ENCODE assay signal across 22 cellular contexts in the genomic region with DNA sequence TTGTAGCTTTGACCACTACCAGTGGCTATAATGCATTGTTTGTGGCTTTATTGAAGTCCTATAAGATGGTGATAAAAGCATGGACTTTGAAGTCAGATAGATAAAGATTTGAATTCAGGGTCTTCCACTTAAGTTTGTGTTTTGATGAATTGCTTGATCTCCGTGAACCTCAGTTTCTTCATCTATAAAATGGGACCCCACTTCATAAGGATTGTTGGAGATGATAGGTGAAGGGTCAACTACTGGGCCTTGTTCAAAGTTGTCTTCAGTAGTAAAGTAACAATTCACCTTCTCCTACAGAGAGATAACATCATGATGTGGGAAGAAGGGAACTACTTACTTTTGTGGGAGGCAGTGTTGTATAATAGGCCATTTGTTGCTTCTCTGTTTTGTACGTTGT.
"Had no signal": no experiment of that assay in that cellular context is flagged by ENCODE, and none has a peak within 500 bp of the region (broad histone marks: within the 10 kb centered on the region; RNA-seq: fewer than 3 reads in every experiment).

No MANE protein-coding gene starts in this region.

- DNase-seq: activated CD4-positive, CD25-positive, alpha-beta regulatory T cell treated with anti-CD3 and anti-CD28 coated beads, Interleukin-2, amount 50 U/mL, for 72 hours; activated gamma-delta T cell treated with Interleukin-2 at 50 U/mL for 16 hours; activated T-cell treated with anti-CD3 and anti-CD28 coated beads, Interleukin-2, amount 50 U/mL, for 1 hour; central memory CD4-positive, alpha-beta T cell; dermis blood vessel endothelial cell; effector CD8-positive, alpha-beta T cell; heart left ventricle; left ventricle myocardium superior; mammary epithelial cell; nephron progenitor cell; pancreas; right cardiac atrium; stimulated activated CD4-positive, alpha-beta T cell treated with anti-CD3 and anti-CD28 coated beads, Interleukin-1b, Interleukin-23, amount 100 ng/mL, for 48 hours; stimulated activated naive CD8-positive, alpha-beta T cell treated with anti-CD3 and anti-CD28 coated beads, Interleukin-15, amount 100 ng/mL, for 72 hours; T-cell; trophoblast cell; WERI-Rb-1 had no signal

- ATAC-seq: gastroesophageal sphincter; heart left ventricle; left ventricle myocardium superior; pancreas; stimulated activated effector memory CD8-positive, alpha-beta T cell treated with anti-CD3 and anti-CD28 coated beads, Interleukin-12 subunit alpha, Interleukin-12 subunit beta, amount 100 ng/mL, for 72 hours; stimulated activated naive CD8-positive, alpha-beta T cell treated with anti-CD3 and anti-CD28 coated beads, Interleukin-15, amount 100 ng/mL, for 72 hours; T-cell had no signal

- H3K36me3 ChIP-seq: gastroesophageal sphincter, heart left ventricle, pancreas had no signal

- H3K27ac ChIP-seq: gastroesophageal sphincter, heart left ventricle, pancreas, WERI-Rb-1 had no signal

- H3K27me3 ChIP-seq: gastroesophageal sphincter, heart left ventricle, pancreas had no signal

- H3K4me3 ChIP-seq: gastroesophageal sphincter, heart left ventricle, pancreas had no signal

- FAIRE-seq: astrocyte, endothelial cell of umbilical vein, TTC549 had no signal

- H3K9me3 ChIP-seq: gastroesophageal sphincter, pancreas had no signal
